ENCODE assay signal across 1 cellular context in genomic region chr9:137049544-137050449, GRCh38.
A peak's percentile ranks its signal among the peaks of the same experiment; 100 is the strongest.
TF ChIP-seq lines count a peak whose summit lies in the region.

No MANE protein-coding gene starts in this region.

TF ChIP-seq in HepG2, 621 proteins besides CTCF, POLR2A, EP300 and RAD21 (continued from another document and continues in another):
- no peak for TF ChIP-seq ZNF646 (CRISPR knock-in tag; IDR thresholded peaks at IDR 0.05)
- TF ChIP-seq HOXA3 (CRISPR knock-in tag; IDR thresholded peaks at IDR 0.05) = no peak
- no peak for TF ChIP-seq GTF2F1 (IDR thresholded peaks at IDR 0.05; ENCODE audit: low read length)
- no peak for TF ChIP-seq NFKBIZ (CRISPR knock-in tag; IDR thresholded peaks at IDR 0.05)
- TF ChIP-seq ZBTB33 (CRISPR knock-in tag; IDR thresholded peaks at IDR 0.05) = peak; percentile 92
- peak; percentile 68 for TF ChIP-seq STAG1 (CRISPR knock-in tag; IDR thresholded peaks at IDR 0.05)
- TF ChIP-seq ZNF713 (CRISPR knock-in tag; IDR thresholded peaks at IDR 0.05) = no peak
- no peak for TF ChIP-seq ZNF138 (CRISPR knock-in tag; IDR thresholded peaks at IDR 0.05; ENCODE audit: low read depth)
- no peak for TF ChIP-seq ZSCAN25 (CRISPR knock-in tag; IDR thresholded peaks at IDR 0.05)
- TF ChIP-seq PCBP2 (optimal IDR thresholded peaks at IDR 0.05; ENCODE audit: low read depth, low read length, poor library complexity, severe bottlenecking) = no peak
- no peak for TF ChIP-seq PPARG (CRISPR knock-in tag; conservative IDR thresholded peaks at IDR 0.05)
- TF ChIP-seq HNRNPL (IDR thresholded peaks at IDR 0.05; ENCODE audit: low read depth, low read length) = peak; percentile 44; the same call in 1 of the 2 replicates
- TF ChIP-seq ZNF430 (CRISPR knock-in tag; IDR thresholded peaks at IDR 0.05) = no peak
- TF ChIP-seq TOE1 (CRISPR knock-in tag; IDR thresholded peaks at IDR 0.05) = no peak
- TF ChIP-seq THAP9 (CRISPR knock-in tag; IDR thresholded peaks at IDR 0.05; ENCODE audit: borderline replicate concordance) = no peak
- no peak for TF ChIP-seq HMGXB3 (CRISPR knock-in tag; IDR thresholded peaks at IDR 0.05; ENCODE audit: borderline replicate concordance)
- TF ChIP-seq MLLT10 (CRISPR knock-in tag; IDR thresholded peaks at IDR 0.05) = no peak
- no peak for TF ChIP-seq SRY (CRISPR knock-in tag; IDR thresholded peaks at IDR 0.05)
- no peak for TF ChIP-seq MIER3 (CRISPR knock-in tag; IDR thresholded peaks at IDR 0.05; ENCODE audit: borderline replicate concordance)
- no peak for TF ChIP-seq ZSCAN20 (CRISPR knock-in tag; IDR thresholded peaks at IDR 0.05; ENCODE audit: borderline replicate concordance)
- no peak for TF ChIP-seq ASH2L (IDR thresholded peaks at IDR 0.05; ENCODE audit: insufficient read length, low read depth, low read length)
- TF ChIP-seq YEATS2 (CRISPR knock-in tag; IDR thresholded peaks at IDR 0.05; ENCODE audit: borderline replicate concordance) = no peak
- TF ChIP-seq ATF7 (IDR thresholded peaks at IDR 0.05) = no peak
- TF ChIP-seq ATF7 (CRISPR knock-in tag; IDR thresholded peaks at IDR 0.05) = no peak
- no peak for TF ChIP-seq ZNF318 (CRISPR knock-in tag; IDR thresholded peaks at IDR 0.05)
- TF ChIP-seq ZNF746 (CRISPR knock-in tag; IDR thresholded peaks at IDR 0.05) = no peak
- no peak for TF ChIP-seq SMARCC2 (IDR thresholded peaks at IDR 0.05)
- TF ChIP-seq MLXIP (CRISPR knock-in tag; IDR thresholded peaks at IDR 0.05; ENCODE audit: borderline replicate concordance) = no peak
- no peak for TF ChIP-seq SAFB2 (CRISPR knock-in tag; IDR thresholded peaks at IDR 0.05; ENCODE audit: borderline replicate concordance, low read depth)
